Comparison of ENCODE assay signal across 1 cellular context in the genomic region with DNA sequence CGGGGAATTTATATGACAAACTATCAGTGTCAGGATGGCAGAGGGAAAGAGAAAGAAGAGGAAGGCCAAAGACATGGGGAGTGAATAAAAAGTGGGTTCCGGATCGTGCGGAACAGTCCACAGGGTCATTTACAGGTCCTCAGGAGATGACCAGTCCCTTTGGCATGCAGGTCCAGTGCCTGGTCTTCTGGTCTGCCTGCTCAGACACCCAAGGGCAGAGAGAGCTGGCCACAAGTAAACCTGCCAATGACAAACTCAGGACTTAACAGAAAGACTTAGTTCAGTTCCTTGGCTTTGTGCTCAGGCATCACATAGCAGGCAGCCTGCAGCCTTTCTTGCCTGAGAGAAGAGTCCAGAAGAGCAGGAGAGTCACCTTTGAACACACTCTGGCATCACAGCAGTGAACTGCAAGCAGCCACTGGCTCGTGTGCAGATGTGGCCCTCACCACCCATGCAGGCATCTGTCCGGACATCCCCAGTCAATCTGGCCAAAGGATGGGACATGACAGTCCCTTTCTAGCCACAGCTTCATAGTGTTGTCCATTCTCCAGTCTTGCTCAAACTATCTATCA.
A peak's percentile ranks its signal among the peaks of the same experiment; 100 is the strongest.
TF ChIP-seq lines count a peak whose summit lies in the region.

No MANE protein-coding gene starts in this region.

TF ChIP-seq in HepG2, 621 proteins besides CTCF, POLR2A, EP300 and RAD21 (continued from another document and continues in another):
- TF ChIP-seq, protein P1, sequence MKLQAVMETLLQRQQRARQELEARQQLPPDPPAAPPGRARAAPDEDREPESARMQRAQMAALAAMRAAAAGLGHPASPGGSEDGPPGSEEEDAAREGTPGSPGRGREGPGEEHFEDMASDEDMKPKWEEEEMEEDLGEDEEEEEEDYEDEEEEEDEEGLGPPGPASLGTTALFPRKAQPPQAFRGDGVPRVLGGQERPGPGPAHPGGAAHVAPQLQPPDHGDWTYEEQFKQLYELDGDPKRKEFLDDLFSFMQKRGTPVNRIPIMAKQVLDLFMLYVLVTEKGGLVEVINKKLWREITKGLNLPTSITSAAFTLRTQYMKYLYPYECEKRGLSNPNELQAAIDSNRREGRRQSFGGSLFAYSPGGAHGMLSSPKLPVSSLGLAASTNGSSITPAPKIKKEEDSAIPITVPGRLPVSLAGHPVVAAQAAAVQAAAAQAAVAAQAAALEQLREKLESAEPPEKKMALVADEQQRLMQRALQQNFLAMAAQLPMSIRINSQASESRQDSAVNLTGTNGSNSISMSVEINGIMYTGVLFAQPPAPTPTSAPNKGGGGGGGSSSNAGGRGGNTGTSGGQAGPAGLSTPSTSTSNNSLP (IDR thresholded peaks at IDR 0.05; ENCODE audit: low read depth, low read length): peak; percentile 86; the same call in 1 of the 2 replicates
- no peak for TF ChIP-seq ZNF205 (CRISPR knock-in tag; IDR thresholded peaks at IDR 0.05)
- TF ChIP-seq ZKSCAN5 (CRISPR knock-in tag; IDR thresholded peaks at IDR 0.05): no peak
- TF ChIP-seq CCAR2 (optimal IDR thresholded peaks at IDR 0.05; ENCODE audit: low read depth, low read length): peak; percentile 75
- TF ChIP-seq DNMT3B (CRISPR knock-in tag; conservative IDR thresholded peaks at IDR 0.05): no peak
- 0 out of 2 replicates have a peak, but pooled peaks have one; percentile 41 for TF ChIP-seq ESRRA (CRISPR knock-in tag; IDR thresholded peaks at IDR 0.05; ENCODE audit: low read depth)
- no peak for TF ChIP-seq ZNF296 (CRISPR knock-in tag; conservative IDR thresholded peaks at IDR 0.05)
- TF ChIP-seq, protein P2, sequence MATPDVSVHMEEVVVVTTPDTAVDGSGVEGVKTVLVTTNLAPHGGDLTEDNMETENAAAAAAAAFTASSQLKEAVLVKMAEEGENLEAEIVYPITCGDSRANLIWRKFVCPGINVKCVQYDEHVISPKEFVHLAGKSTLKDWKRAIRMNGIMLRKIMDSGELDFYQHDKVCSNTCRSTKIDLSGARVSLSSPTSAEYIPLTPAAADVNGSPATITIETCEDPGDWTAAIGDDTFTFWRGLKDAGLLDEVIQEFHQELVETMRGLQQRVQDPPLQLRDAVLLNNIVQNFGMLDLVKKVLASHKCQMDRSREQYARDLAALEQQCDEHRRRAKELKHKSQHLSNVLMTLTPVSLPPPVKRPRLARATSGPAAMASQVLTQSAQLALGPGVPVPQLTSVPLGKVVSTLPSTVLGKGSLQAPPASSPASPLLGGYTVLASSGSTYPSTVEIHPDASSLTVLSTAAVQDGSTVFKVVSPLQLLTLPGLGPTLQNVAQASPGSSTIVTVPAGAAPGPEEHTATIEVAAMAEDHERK (CRISPR knock-in tag; IDR thresholded peaks at IDR 0.05; ENCODE audit: low read depth): no peak
- TF ChIP-seq ZNF160 (CRISPR knock-in tag; IDR thresholded peaks at IDR 0.05): no peak
- TF ChIP-seq, protein P3, sequence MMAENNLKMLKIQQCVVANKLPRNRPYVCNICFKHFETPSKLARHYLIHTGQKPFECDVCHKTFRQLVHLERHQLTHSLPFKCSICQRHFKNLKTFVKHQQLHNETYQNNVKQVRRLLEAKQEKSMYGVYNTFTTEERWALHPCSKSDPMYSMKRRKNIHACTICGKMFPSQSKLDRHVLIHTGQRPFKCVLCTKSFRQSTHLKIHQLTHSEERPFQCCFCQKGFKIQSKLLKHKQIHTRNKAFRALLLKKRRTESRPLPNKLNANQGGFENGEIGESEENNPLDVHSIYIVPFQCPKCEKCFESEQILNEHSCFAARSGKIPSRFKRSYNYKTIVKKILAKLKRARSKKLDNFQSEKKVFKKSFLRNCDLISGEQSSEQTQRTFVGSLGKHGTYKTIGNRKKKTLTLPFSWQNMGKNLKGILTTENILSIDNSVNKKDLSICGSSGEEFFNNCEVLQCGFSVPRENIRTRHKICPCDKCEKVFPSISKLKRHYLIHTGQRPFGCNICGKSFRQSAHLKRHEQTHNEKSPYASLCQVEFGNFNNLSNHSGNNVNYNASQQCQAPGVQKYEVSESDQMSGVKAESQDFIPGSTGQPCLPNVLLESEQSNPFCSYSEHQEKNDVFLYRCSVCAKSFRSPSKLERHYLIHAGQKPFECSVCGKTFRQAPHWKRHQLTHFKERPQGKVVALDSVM (CRISPR knock-in tag; IDR thresholded peaks at IDR 0.05): no peak
- TF ChIP-seq ZNF382 (CRISPR knock-in tag; IDR thresholded peaks at IDR 0.05; ENCODE audit: borderline replicate concordance): no peak
- TF ChIP-seq MED8 (CRISPR knock-in tag; IDR thresholded peaks at IDR 0.05; ENCODE audit: insufficient replicate concordance): peak; percentile 31
- no peak for TF ChIP-seq RELA (CRISPR knock-in tag; IDR thresholded peaks at IDR 0.05)
- TF ChIP-seq THYN1 (CRISPR knock-in tag; IDR thresholded peaks at IDR 0.05; ENCODE audit: borderline replicate concordance, low read depth): no peak
- TF ChIP-seq JARID2 (CRISPR knock-in tag; IDR thresholded peaks at IDR 0.05; ENCODE audit: insufficient replicate concordance): no peak
- TF ChIP-seq RCOR2 (CRISPR knock-in tag; IDR thresholded peaks at IDR 0.05): no peak
- TF ChIP-seq RXRA (CRISPR knock-in tag; IDR thresholded peaks at IDR 0.05): peak; percentile 66; the same call in 1 of the 2 replicates
- peak; percentile 71; the same call in 1 of the 2 replicates for TF ChIP-seq KDM5B (CRISPR knock-in tag; IDR thresholded peaks at IDR 0.05; ENCODE audit: borderline replicate concordance)
- TF ChIP-seq NAIF1 (CRISPR knock-in tag; IDR thresholded peaks at IDR 0.05; ENCODE audit: borderline replicate concordance): no peak
- TF ChIP-seq RARG (CRISPR knock-in tag; IDR thresholded peaks at IDR 0.05; ENCODE audit: low read depth): no peak
- TF ChIP-seq, protein P4, sequence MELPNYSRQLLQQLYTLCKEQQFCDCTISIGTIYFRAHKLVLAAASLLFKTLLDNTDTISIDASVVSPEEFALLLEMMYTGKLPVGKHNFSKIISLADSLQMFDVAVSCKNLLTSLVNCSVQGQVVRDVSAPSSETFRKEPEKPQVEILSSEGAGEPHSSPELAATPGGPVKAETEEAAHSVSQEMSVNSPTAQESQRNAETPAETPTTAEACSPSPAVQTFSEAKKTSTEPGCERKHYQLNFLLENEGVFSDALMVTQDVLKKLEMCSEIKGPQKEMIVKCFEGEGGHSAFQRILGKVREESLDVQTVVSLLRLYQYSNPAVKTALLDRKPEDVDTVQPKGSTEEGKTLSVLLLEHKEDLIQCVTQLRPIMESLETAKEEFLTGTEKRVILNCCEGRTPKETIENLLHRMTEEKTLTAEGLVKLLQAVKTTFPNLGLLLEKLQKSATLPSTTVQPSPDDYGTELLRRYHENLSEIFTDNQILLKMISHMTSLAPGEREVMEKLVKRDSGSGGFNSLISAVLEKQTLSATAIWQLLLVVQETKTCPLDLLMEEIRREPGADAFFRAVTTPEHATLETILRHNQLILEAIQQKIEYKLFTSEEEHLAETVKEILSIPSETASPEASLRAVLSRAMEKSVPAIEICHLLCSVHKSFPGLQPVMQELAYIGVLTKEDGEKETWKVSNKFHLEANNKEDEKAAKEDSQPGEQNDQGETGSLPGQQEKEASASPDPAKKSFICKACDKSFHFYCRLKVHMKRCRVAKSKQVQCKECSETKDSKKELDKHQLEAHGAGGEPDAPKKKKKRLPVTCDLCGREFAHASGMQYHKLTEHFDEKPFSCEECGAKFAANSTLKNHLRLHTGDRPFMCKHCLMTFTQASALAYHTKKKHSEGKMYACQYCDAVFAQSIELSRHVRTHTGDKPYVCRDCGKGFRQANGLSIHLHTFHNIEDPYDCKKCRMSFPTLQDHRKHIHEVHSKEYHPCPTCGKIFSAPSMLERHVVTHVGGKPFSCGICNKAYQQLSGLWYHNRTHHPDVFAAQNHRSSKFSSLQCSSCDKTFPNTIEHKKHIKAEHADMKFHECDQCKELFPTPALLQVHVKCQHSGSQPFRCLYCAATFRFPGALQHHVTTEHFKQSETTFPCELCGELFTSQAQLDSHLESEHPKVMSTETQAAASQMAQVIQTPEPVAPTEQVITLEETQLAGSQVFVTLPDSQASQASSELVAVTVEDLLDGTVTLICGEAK (IDR thresholded peaks at IDR 0.05): no peak
- TF ChIP-seq, protein P4 (CRISPR knock-in tag; IDR thresholded peaks at IDR 0.05): no peak
- TF ChIP-seq DNMT1 (CRISPR knock-in tag; IDR thresholded peaks at IDR 0.05): no peak
- 0 out of 2 replicates have a peak, but pooled peaks have one; percentile 32 for TF ChIP-seq CEBPG (CRISPR knock-in tag; IDR thresholded peaks at IDR 0.05)
- TF ChIP-seq ZNF451 (CRISPR knock-in tag; IDR thresholded peaks at IDR 0.05): no peak
- 0 out of 2 replicates have a peak, but pooled peaks have one; percentile 70 for TF ChIP-seq SMAD3 (CRISPR knock-in tag; IDR thresholded peaks at IDR 0.05)
- TF ChIP-seq ZNF543 (CRISPR knock-in tag; IDR thresholded peaks at IDR 0.05): no peak
- TF ChIP-seq ZSCAN21 (CRISPR knock-in tag; IDR thresholded peaks at IDR 0.05; ENCODE audit: borderline replicate concordance): no peak
- TF ChIP-seq GPN1 (CRISPR knock-in tag; IDR thresholded peaks at IDR 0.05; ENCODE audit: borderline replicate concordance): no peak
- TF ChIP-seq JUN (CRISPR knock-in tag; IDR thresholded peaks at IDR 0.05): no peak
- TF ChIP-seq HCFC1 (IDR thresholded peaks at IDR 0.05; ENCODE audit: low read depth, low read length): 0 out of 2 replicates have a peak, but pooled peaks have one; percentile 25
- no peak for TF ChIP-seq PLRG1 (conservative IDR thresholded peaks at IDR 0.05)
- TF ChIP-seq ZNF292 (CRISPR knock-in tag; IDR thresholded peaks at IDR 0.05; ENCODE audit: borderline replicate concordance, low read depth): no peak
- TF ChIP-seq KDM2A (CRISPR knock-in tag; IDR thresholded peaks at IDR 0.05; ENCODE audit: borderline replicate concordance, low read depth): peak; percentile 76
- no peak for TF ChIP-seq ZNF282 (IDR thresholded peaks at IDR 0.05; ENCODE audit: partially characterized antibody)
- TF ChIP-seq, protein P5, sequence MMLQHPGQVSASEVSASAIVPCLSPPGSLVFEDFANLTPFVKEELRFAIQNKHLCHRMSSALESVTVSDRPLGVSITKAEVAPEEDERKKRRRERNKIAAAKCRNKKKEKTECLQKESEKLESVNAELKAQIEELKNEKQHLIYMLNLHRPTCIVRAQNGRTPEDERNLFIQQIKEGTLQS (CRISPR knock-in tag; IDR thresholded peaks at IDR 0.05): 0 out of 2 replicates have a peak, but pooled peaks have one; percentile 24
- no peak for TF ChIP-seq ZNF570 (CRISPR knock-in tag; IDR thresholded peaks at IDR 0.05; ENCODE audit: borderline replicate concordance)
- peak; percentile 37; the same call in 1 of the 2 replicates for TF ChIP-seq TFE3 (CRISPR knock-in tag; IDR thresholded peaks at IDR 0.05)
- TF ChIP-seq, protein P6, sequence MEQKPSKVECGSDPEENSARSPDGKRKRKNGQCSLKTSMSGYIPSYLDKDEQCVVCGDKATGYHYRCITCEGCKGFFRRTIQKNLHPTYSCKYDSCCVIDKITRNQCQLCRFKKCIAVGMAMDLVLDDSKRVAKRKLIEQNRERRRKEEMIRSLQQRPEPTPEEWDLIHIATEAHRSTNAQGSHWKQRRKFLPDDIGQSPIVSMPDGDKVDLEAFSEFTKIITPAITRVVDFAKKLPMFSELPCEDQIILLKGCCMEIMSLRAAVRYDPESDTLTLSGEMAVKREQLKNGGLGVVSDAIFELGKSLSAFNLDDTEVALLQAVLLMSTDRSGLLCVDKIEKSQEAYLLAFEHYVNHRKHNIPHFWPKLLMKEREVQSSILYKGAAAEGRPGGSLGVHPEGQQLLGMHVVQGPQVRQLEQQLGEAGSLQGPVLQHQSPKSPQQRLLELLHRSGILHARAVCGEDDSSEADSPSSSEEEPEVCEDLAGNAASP (CRISPR knock-in tag; IDR thresholded peaks at IDR 0.05; ENCODE audit: borderline replicate concordance): peak; percentile 50; the same call in 1 of the 2 replicates
- peak; percentile 34; the same call in 1 of the 2 replicates for TF ChIP-seq ZNF12 (CRISPR knock-in tag; IDR thresholded peaks at IDR 0.05)
- no peak for TF ChIP-seq NCOA2 (CRISPR knock-in tag; IDR thresholded peaks at IDR 0.05)
- TF ChIP-seq KLF11 (CRISPR knock-in tag; IDR thresholded peaks at IDR 0.05): no peak
- no peak for TF ChIP-seq ZNF572 (CRISPR knock-in tag; IDR thresholded peaks at IDR 0.05)
- no peak for TF ChIP-seq ZSCAN12 (CRISPR knock-in tag; IDR thresholded peaks at IDR 0.05)
- no peak for TF ChIP-seq ZNF83 (CRISPR knock-in tag; IDR thresholded peaks at IDR 0.05; ENCODE audit: borderline replicate concordance)
- no peak for TF ChIP-seq HOXA9 (CRISPR knock-in tag; IDR thresholded peaks at IDR 0.05; ENCODE audit: borderline replicate concordance)
- no peak for TF ChIP-seq ZNF766 (CRISPR knock-in tag; IDR thresholded peaks at IDR 0.05; ENCODE audit: borderline replicate concordance)
- TF ChIP-seq ZNF670 (CRISPR knock-in tag; IDR thresholded peaks at IDR 0.05; ENCODE audit: borderline replicate concordance): no peak
